8 cellular contexts compared by ENCODE assay signal in the genomic region with DNA sequence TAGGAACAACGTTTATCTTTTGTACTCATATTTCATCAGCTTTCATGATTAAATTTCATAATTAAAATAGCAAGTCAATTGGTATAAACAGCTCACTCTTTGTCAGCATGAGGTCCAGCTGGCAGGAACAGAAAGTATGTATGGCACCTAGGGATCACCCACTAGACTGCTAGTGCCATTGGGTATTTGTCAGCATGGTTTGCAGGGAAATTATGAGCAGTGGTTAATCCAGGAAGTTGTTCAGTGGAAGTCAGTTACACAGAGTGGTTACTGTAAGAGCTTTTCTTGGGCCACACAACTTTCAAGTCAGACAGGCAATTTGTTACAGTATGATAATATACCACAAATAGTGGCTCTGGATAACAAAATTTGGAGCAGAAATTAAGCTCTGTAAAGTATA.
DNase-seq lines count a peak whose midpoint lies in the region; ATAC-seq and TF ChIP-seq lines count a peak whose summit lies in the region.

No MANE protein-coding gene starts in this region.

- TF ChIP-seq CTCF in astrocyte of the spinal cord (IDR thresholded peaks at IDR 0.05; ENCODE audit: low read depth, low read length): no peak
- TF ChIP-seq CTCF in coronary artery (IDR thresholded peaks at IDR 0.05): no peak

- H3K4me3 ChIP-seq in astrocyte of the spinal cord (ENCODE audit: low read depth, low read length): no peak overlapping the region
- no peak overlapping the region for H3K4me3 ChIP-seq in coronary artery

- DNase-seq in NCI-H2171 treated with DMSO at 0.1 percent for 48 hours (lab: John Stamatoyannopoulos, UW) (peak; percentile 12), NCI-H2171 (lab: John Stamatoyannopoulos, UW) (no peak), NCI-H69 (lab: John Stamatoyannopoulos, UW) (peak; percentile 66), astrocyte of the spinal cord (ENCODE audit: low read depth, low spot score) (peak; percentile 76), sciatic nerve (ENCODE audit: low spot score) (no peak), coronary artery (ENCODE audit: low spot score) (no peak)

- intact Hi-C loops in sciatic nerve (cut with DNase I): no loop called here

- H3K27ac ChIP-seq in coronary artery: no peak overlapping the region

- in situ Hi-C loops in astrocyte of the spinal cord (cut with HindIII; ENCODE audit: low sequenced_read_pairs): no loop called here

- ATAC-seq in sciatic nerve: peak; percentile 39
- no peak for ATAC-seq in GM21576 (IDR thresholded peaks at IDR 0.05; ENCODE audit: unreplicated experiment)
- ATAC-seq in GM18867 (IDR thresholded peaks at IDR 0.05; ENCODE audit: unreplicated experiment): no peak

Comparison
In these comparisons a context has a peak if more than half of its experiments do, and no peak if none do; other contexts are left out.
1. DNase-seq: peak in NCI-H2171 treated with DMSO at 0.1 percent for 48 hours (single experiment), NCI-H69 (single experiment) and astrocyte of the spinal cord (single experiment); none in NCI-H2171 (single experiment), sciatic nerve (single experiment) and coronary artery (single experiment).